ENCODE assay signal across 8 cellular contexts in genomic region chr6:75602897-75603395, GRCh38. TPM values are rescaled to one million over a fixed set of nuclear protein-coding genes. Genes with fewer than 3 reads are reported as not detected.
A peak's percentile ranks its signal among the peaks of the same experiment; 100 is the strongest.
DNase-seq lines count a peak whose midpoint lies in the region; ATAC-seq and TF ChIP-seq lines count a peak whose summit lies in the region.

No MANE protein-coding gene starts in this region.

- H3K4me1 ChIP-seq in SJSA1 (replicated peaks) (peaks cover 12% of the 10 kb centered on the region), rectal smooth muscle tissue (ENCODE audit: control insufficient read depth, insufficient read depth, low read length) (peaks cover 6% of the 10 kb centered on the region)

- H3K9ac ChIP-seq in rectal smooth muscle tissue (ENCODE audit: low read length) = peak overlapping the region; percentile 98

- H3K4me3 Mint-ChIP-seq in activated T-cell treated with anti-CD3 and anti-CD28 coated beads, Interleukin-2, amount 50 U/mL, for 24 hours = peak overlapping the region; percentile 98

- no peaks in the 10 kb centered on the region for H3K27me3 Mint-ChIP-seq in activated T-cell treated with anti-CD3 and anti-CD28 coated beads, Interleukin-2, amount 50 U/mL, for 24 hours

- H3K36me3 Mint-ChIP-seq in activated T-cell treated with anti-CD3 and anti-CD28 coated beads, Interleukin-2, amount 50 U/mL, for 24 hours (ENCODE audit: low read depth) = peaks cover 41% of the 10 kb centered on the region

- no peaks in the 10 kb centered on the region for H3K9me3 Mint-ChIP-seq in activated T-cell treated with anti-CD3 and anti-CD28 coated beads, Interleukin-2, amount 50 U/mL, for 24 hours

- H3K4me3 ChIP-seq in SJSA1 = peak overlapping the region; percentile 93
- H3K4me3 ChIP-seq in fibroblast of the aortic adventitia (ENCODE audit: low read depth, low read length) = peak overlapping the region; percentile 84
- H3K4me3 ChIP-seq in rectal smooth muscle tissue (ENCODE audit: low read length) = peak overlapping the region; percentile 93

- no peaks in the 10 kb centered on the region for H3K9me3 ChIP-seq in SJSA1 (replicated peaks)

- peaks cover 69% of the 10 kb centered on the region for H3K4me1 Mint-ChIP-seq in activated T-cell treated with anti-CD3 and anti-CD28 coated beads, Interleukin-2, amount 50 U/mL, for 24 hours (ENCODE audit: low read depth)

- no peak for TF ChIP-seq CTCF in fibroblast of the aortic adventitia (IDR thresholded peaks at IDR 0.05; ENCODE audit: insufficient read depth, low read length)

- DNase-seq in activated T-cell treated with anti-CD3 and anti-CD28 coated beads, Interleukin-2, amount 50 U/mL, for 24 hours = no peak
- no peak for DNase-seq in activated T-cell treated with anti-CD3 and anti-CD28 coated beads, Interleukin-2, amount 50 U/mL, for 48 hours
- DNase-seq in SJSA1 (ENCODE audit: low read depth in 1 of 2, low spot score in 2 of 2) (peak in 1 of 2 experiments; percentile 16), fibroblast of the aortic adventitia (ENCODE audit: low read depth) (peak; percentile 8)
- no peak for DNase-seq in NK-92 treated with Interleukin-12 subunit alpha and Interleukin-12 subunit beta, amount 100 ng/mL, for 24 hours (lab: John Stamatoyannopoulos, UW)

- ATAC-seq in HG02840 (IDR thresholded peaks at IDR 0.05; ENCODE audit: low FRiP score, unreplicated experiment) (peak; percentile 6), esophagus mucosa (no peak)

- H3K27me3 ChIP-seq in SJSA1 (replicated peaks) = no peaks in the 10 kb centered on the region
- no peaks in the 10 kb centered on the region for H3K27me3 ChIP-seq in rectal smooth muscle tissue (ENCODE audit: control insufficient read depth, insufficient read depth, low read length)

- peak overlapping the region; percentile 98 for H3K27ac Mint-ChIP-seq in activated T-cell treated with anti-CD3 and anti-CD28 coated beads, Interleukin-2, amount 50 U/mL, for 24 hours

- H3K36me3 ChIP-seq in SJSA1 (peaks cover 10% of the 10 kb centered on the region), rectal smooth muscle tissue (ENCODE audit: control insufficient read depth, insufficient read depth, low read length) (no peaks in the 10 kb centered on the region)

- H3K27ac ChIP-seq in SJSA1 (peak overlapping the region; percentile 88), rectal smooth muscle tissue (ENCODE audit: low read depth, low read length) (peak overlapping the region; percentile 95)

RNA-seq across cellular contexts. Expression of gene SENP6, which starts 1.3 kb away (rescaled TPM):
- 40.0 and 67.7 TPM in 2 replicates for total RNA-seq in SJSA1 (2014; rRNA removed; shearing (Covaris generic))
- 96.6 and 113 TPM in 2 replicates for total RNA-seq in fibroblast of the aortic adventitia (ENCODE audit: low replicate concordance)
- 47.0 TPM for total RNA-seq in esophagus mucosa
